In genomic region chr9:13241283-13241682, GRCh38 we compare ENCODE assay signal across 33 cellular contexts. TPM values are rescaled to one million over a fixed set of nuclear protein-coding genes. Genes with fewer than 3 reads are reported as not detected.
"Had no signal": no experiment of that assay in that cellular context is flagged by ENCODE, and none has a peak within 500 bp of the region (broad histone marks: within the 10 kb centered on the region; RNA-seq: fewer than 3 reads in every experiment).

No MANE protein-coding gene starts in this region.

- H3K27me3 ChIP-seq: SJCRH30 had no signal

- H3K9me3 ChIP-seq: SJCRH30 had no signal

- H2AFZ ChIP-seq: PC-9 had no signal

- DNase-seq: Karpas-422, NCI-H1048, NCI-H1092 treated with DMSO at 0.1 percent for 48 hours, NCI-H1105 treated with DMSO at 0.1 percent for 48 hours, NCI-H1417, NCI-H1436, NCI-H146, NCI-H1694, NCI-H187, NCI-H1930, NCI-H2029 treated with DMSO at 0.1 percent for 48 hours, NCI-H2081 treated with DMSO at 0.1 percent for 48 hours, NCI-H2107, NCI-H2171, NCI-H226, NCI-H446 treated with DMSO at 0.1 percent for 48 hours, NCI-H510A, NCI-H524, NCI-H526, NCI-H69, NCI-H748 treated with DMSO at 0.1 percent for 48 hours, NCI-H82, PC-9, SHP77, SIG-M5, SJCRH30 had no signal

- H3K4me2 ChIP-seq: KMS-11, PC-9 had no signal

- H3K27ac ChIP-seq: KMS-11, PC-9, RWPE1, SJCRH30, SK-N-MC had no signal

- ATAC-seq: Panc1, Right ventricle myocardium inferior, SK-N-SH treated with all-trans-retinoic acid at 6 μM for 48 hours had no signal

- H3K9ac ChIP-seq: KMS-11 had no signal

- H3K4me3 ChIP-seq: PC-9, SJCRH30, SK-N-MC had no signal

RNA-seq across cellular contexts. Expression of gene MPDZ, which starts 38.2 kb away (rescaled TPM):
- total RNA-seq: OCI-LY7 had no signal
